ENCODE assay signal across 21 cellular contexts in genomic region chr3:127438951-127439350, GRCh38.
"Had no signal": no experiment of that assay in that cellular context is flagged by ENCODE, and none has a peak within 500 bp of the region (broad histone marks: within the 10 kb centered on the region; RNA-seq: fewer than 3 reads in every experiment).

No MANE protein-coding gene starts in this region.

- ATAC-seq: body of pancreas; effector memory CD8-positive, alpha-beta T cell; gastrocnemius medialis; SK-N-SH treated with all-trans-retinoic acid at 6 μM for 48 hours; stimulated activated naive CD8-positive, alpha-beta T cell treated with anti-CD3 and anti-CD28 coated beads, Interleukin-15, Interleukin-2, amounts not matched to agents 100 U/mL and 50 U/mL, for 24 hours had no signal

- H3K4me3 Mint-ChIP-seq: activated CD4-positive, alpha-beta T cell treated with anti-CD3 and anti-CD28 coated beads, Interleukin-2, amount 10 ng/mL, durations not matched to agents 7 days and 5 days; activated naive CD4-positive, alpha-beta T cell treated with anti-CD3 and anti-CD28 coated beads, Interleukin-2, amount 50 U/mL, for 24 hours; effector memory CD8-positive, alpha-beta T cell; memory B cell; neural crest cell; T-helper 2 cell treated with Interferon-gamma antibody and Interleukin-4, amounts not matched to agents 5 μg/mL and 100 μg/mL, for 36 hours had no signal

- H3K4me1 ChIP-seq: body of pancreas, esophagus squamous epithelium, gastrocnemius medialis, tibial artery had no signal

- H3K4me1 Mint-ChIP-seq: activated CD4-positive, alpha-beta T cell treated with anti-CD3 and anti-CD28 coated beads, Interleukin-2, amount 10 ng/mL, durations not matched to agents 7 days and 5 days; activated naive CD4-positive, alpha-beta T cell treated with anti-CD3 and anti-CD28 coated beads, Interleukin-2, amount 50 U/mL, for 24 hours; memory B cell; neural crest cell had no signal

- H3K27ac ChIP-seq: body of pancreas, esophagus squamous epithelium, gastrocnemius medialis, tibial artery, WERI-Rb-1 had no signal

- H3K27me3 ChIP-seq: body of pancreas, gastrocnemius medialis, tibial artery had no signal

- H3K9me3 Mint-ChIP-seq: activated CD4-positive, alpha-beta T cell treated with anti-CD3 and anti-CD28 coated beads, Interleukin-2, amount 10 ng/mL, durations not matched to agents 7 days and 5 days; activated naive CD4-positive, alpha-beta T cell treated with anti-CD3 and anti-CD28 coated beads, Interleukin-2, amount 50 U/mL, for 24 hours; effector memory CD8-positive, alpha-beta T cell; memory B cell; neural crest cell; T-helper 2 cell treated with Interferon-gamma antibody and Interleukin-4, amounts not matched to agents 5 μg/mL and 100 μg/mL, for 36 hours had no signal

- DNase-seq: activated CD4-positive, alpha-beta T cell treated with anti-CD3 and anti-CD28 coated beads, Interleukin-2, amount 10 ng/mL, durations not matched to agents 7 days and 5 days; activated CD4-positive, CD25-positive, alpha-beta regulatory T cell treated with anti-CD3 and anti-CD28 coated beads, Interleukin-2, amount 50 U/mL, for 72 hours; activated effector memory CD4-positive, alpha-beta T cell treated with anti-CD3 and anti-CD28 coated beads, Interleukin-2, amount 50 U/mL, for 16 hours; activated T-cell treated with anti-CD3 and anti-CD28 coated beads for 4 hours; anterior cingulate cortex; body of pancreas; caudate nucleus; effector memory CD8-positive, alpha-beta T cell; esophagus squamous epithelium; gastrocnemius medialis; hippocampal formation; stimulated activated CD4-positive, alpha-beta T cell treated with anti-CD3 and anti-CD28 coated beads, Interleukin-4, amount 100 ng/mL, for 1 hour; stimulated activated naive CD8-positive, alpha-beta T cell treated with anti-CD3 and anti-CD28 coated beads, Interleukin-15, Interleukin-2, amounts not matched to agents 100 U/mL and 50 U/mL, for 24 hours; substantia nigra; WERI-Rb-1 had no signal

- H3K4me3 ChIP-seq: body of pancreas, esophagus squamous epithelium, gastrocnemius medialis, tibial artery had no signal

- H3K27ac Mint-ChIP-seq: activated CD4-positive, alpha-beta T cell treated with anti-CD3 and anti-CD28 coated beads, Interleukin-2, amount 10 ng/mL, durations not matched to agents 7 days and 5 days; activated naive CD4-positive, alpha-beta T cell treated with anti-CD3 and anti-CD28 coated beads, Interleukin-2, amount 50 U/mL, for 24 hours; effector memory CD8-positive, alpha-beta T cell; memory B cell; T-helper 2 cell treated with Interferon-gamma antibody and Interleukin-4, amounts not matched to agents 5 μg/mL and 100 μg/mL, for 36 hours had no signal

- H3K36me3 ChIP-seq: esophagus squamous epithelium, gastrocnemius medialis, tibial artery, WERI-Rb-1 had no signal

- H3K9me3 ChIP-seq: body of pancreas, esophagus squamous epithelium, gastrocnemius medialis, tibial artery had no signal

- H3K36me3 Mint-ChIP-seq: activated naive CD4-positive, alpha-beta T cell treated with anti-CD3 and anti-CD28 coated beads, Interleukin-2, amount 50 U/mL, for 24 hours; memory B cell had no signal
